ENCODE assay signal across 14 cellular contexts in genomic region chr11:76161261-76161961, GRCh38. TPM values are rescaled to one million over a fixed set of nuclear protein-coding genes. Genes with fewer than 3 reads are reported as not detected.
DNase-seq lines count a peak whose midpoint lies in the region; ATAC-seq, FAIRE-seq and TF ChIP-seq lines count a peak whose summit lies in the region.
"Had no signal": no experiment of that assay in that cellular context is flagged by ENCODE, and none has a peak within 500 bp of the region (broad histone marks: within the 10 kb centered on the region; RNA-seq: fewer than 3 reads in every experiment).

No MANE protein-coding gene starts in this region.

- H3K27me3 Mint-ChIP-seq in CD14-positive monocyte (ENCODE audit: low read depth in 3 of 3), result peaks cover 0 to 2% (median 1%) of the 10 kb centered on the region in 3 donors
- no peaks in the 10 kb centered on the region for H3K27me3 Mint-ChIP-seq in chondrocyte (ENCODE audit: low read depth)
- no peaks in the 10 kb centered on the region for H3K27me3 Mint-ChIP-seq in naive thymus-derived CD4-positive, alpha-beta T cell

- no peaks in the 10 kb centered on the region for H3K27me3 ChIP-seq in naive thymus-derived CD4-positive, alpha-beta T cell (ENCODE audit: control insufficient read depth in 2 of 2, insufficient read depth in 2 of 2, low read length in 2 of 2)

- POLR2A ChIA-PET in naive thymus-derived CD4-positive, alpha-beta T cell (lab: Charles Lee), result no interaction called here

- no peak overlapping the region for H3K27ac Mint-ChIP-seq in CD14-positive monocyte
- no peak overlapping the region for H3K27ac Mint-ChIP-seq in chondrocyte (ENCODE audit: unreplicated experiment)
- H3K27ac Mint-ChIP-seq in naive thymus-derived CD4-positive, alpha-beta T cell, result no peak overlapping the region
- H3K27ac Mint-ChIP-seq: CD8-positive, alpha-beta T cell; T-helper 2 cell treated with Interferon-gamma antibody and Interleukin-4, amounts not matched to agents 5 μg/mL and 100 μg/mL, for 36 hours had no signal

- no peak for FAIRE-seq in HTR-8/SVneo (lab: Jason Lieb, UNC)

- H3K9me3 ChIP-seq in naive thymus-derived CD4-positive, alpha-beta T cell (ENCODE audit: control insufficient read depth in 2 of 3, low read length in 3 of 3), result no peaks in the 10 kb centered on the region
- H3K9me3 ChIP-seq: stomach had no signal

- intact Hi-C loops in CD14-positive monocyte (cut with micrococcal nuclease), result no loop called here
- intact Hi-C loops in naive thymus-derived CD4-positive, alpha-beta T cell (cut with micrococcal nuclease), result no loop called here

- H3K9me3 Mint-ChIP-seq in CD14-positive monocyte (peaks cover 0 to 1% (median 0%) of the 10 kb centered on the region in 7 donors), chondrocyte (ENCODE audit: low read depth) (no peaks in the 10 kb centered on the region)
- H3K9me3 Mint-ChIP-seq in naive thymus-derived CD4-positive, alpha-beta T cell, result no peaks in the 10 kb centered on the region
- H3K9me3 Mint-ChIP-seq: CD8-positive, alpha-beta T cell; T-helper 2 cell treated with Interferon-gamma antibody and Interleukin-4, amounts not matched to agents 5 μg/mL and 100 μg/mL, for 36 hours had no signal

- H3K36me3 ChIP-seq in naive thymus-derived CD4-positive, alpha-beta T cell (ENCODE audit: control insufficient read depth in 2 of 3, insufficient read depth in 3 of 3, low read length in 3 of 3), result no peaks in the 10 kb centered on the region
- H3K36me3 ChIP-seq: stomach had no signal

- no peak overlapping the region for H3K4me3 ChIP-seq in naive thymus-derived CD4-positive, alpha-beta T cell (ENCODE audit: low read length)

- CTCF ChIA-PET in naive thymus-derived CD4-positive, alpha-beta T cell (lab: Charles Lee), result no interaction called here

- H3K4me3 Mint-ChIP-seq in CD14-positive monocyte (no peak overlapping the region), chondrocyte (ENCODE audit: unreplicated experiment) (peak overlapping the region; percentile 6)
- H3K4me3 Mint-ChIP-seq in naive thymus-derived CD4-positive, alpha-beta T cell, result no peak overlapping the region
- H3K4me3 Mint-ChIP-seq: CD8-positive, alpha-beta T cell; T-helper 2 cell treated with Interferon-gamma antibody and Interleukin-4, amounts not matched to agents 5 μg/mL and 100 μg/mL, for 36 hours had no signal

- H3K4me1 Mint-ChIP-seq in CD14-positive monocyte, result no peaks in the 10 kb centered on the region
- peaks cover 22% of the 10 kb centered on the region for H3K4me1 Mint-ChIP-seq in chondrocyte (ENCODE audit: low read depth)
- no peaks in the 10 kb centered on the region for H3K4me1 Mint-ChIP-seq in naive thymus-derived CD4-positive, alpha-beta T cell

- H3K4me1 ChIP-seq in naive thymus-derived CD4-positive, alpha-beta T cell (ENCODE audit: control insufficient read depth in 2 of 2, insufficient read depth in 2 of 2, low read length in 2 of 2), result no peaks in the 10 kb centered on the region
- H3K4me1 ChIP-seq: foreskin keratinocyte had no signal

- DNase-seq in CD14-positive monocyte (ENCODE audit: low spot score) (peak; percentile 17), NCI-H1092 treated with DMSO at 0.1 percent for 48 hours (lab: John Stamatoyannopoulos, UW) (peak; percentile 58), chondrocyte (ENCODE audit: low spot score) (peak; percentile 56), HTR-8/SVneo (ENCODE audit: insufficient read length, low spot score) (no peak), NCI-H146 treated with DMSO at 0.1 percent for 48 hours (lab: John Stamatoyannopoulos, UW; ENCODE audit: unreplicated experiment) (no peak), SW480 (ENCODE audit: low spot score) (no peak)
- no peak for DNase-seq in naive thymus-derived CD4-positive, alpha-beta T cell
- DNase-seq: CD8-positive, alpha-beta T cell; foreskin keratinocyte; KG1; NK-92 treated with Interleukin-12 subunit alpha and Interleukin-12 subunit beta, amount 100 ng/mL, for 24 hours; stomach had no signal

- no peak overlapping the region for H3K27ac ChIP-seq in naive thymus-derived CD4-positive, alpha-beta T cell (ENCODE audit: low read depth, low read length)
- H3K27ac ChIP-seq: foreskin keratinocyte, stomach had no signal

- peak; percentile 55 for ATAC-seq in naive thymus-derived CD4-positive, alpha-beta T cell
- ATAC-seq in GM19463 (IDR thresholded peaks at IDR 0.05; ENCODE audit: unreplicated experiment), result no peak
- ATAC-seq: CD8-positive, alpha-beta T cell; foreskin keratinocyte had no signal

- TF ChIP-seq CTCF in CD14-positive monocyte (IDR thresholded peaks at IDR 0.05) (no peak), chondrocyte (IDR thresholded peaks at IDR 0.05) (no peak)

- H3K36me3 Mint-ChIP-seq in CD14-positive monocyte (no peaks in the 10 kb centered on the region), chondrocyte (ENCODE audit: low read depth) (no peaks in the 10 kb centered on the region)
- H3K36me3 Mint-ChIP-seq in naive thymus-derived CD4-positive, alpha-beta T cell, result no peaks in the 10 kb centered on the region
- H3K36me3 Mint-ChIP-seq: CD8-positive, alpha-beta T cell had no signal

RNA-seq across cellular contexts. Expression of gene WNT11, which starts 44.9 kb away (rescaled TPM):
- under 1 TPM; 0.09 to 0.24 TPM for polyA plus RNA-seq in CD14-positive monocyte
- 20.7 to 69.4 TPM (median 24.5 TPM) in 3 replicates for total RNA-seq in chondrocyte
- total RNA-seq in naive thymus-derived CD4-positive, alpha-beta T cell, result under 1 TPM in 2 of 5 experiments, not detected in 3; 0.27 to 0.45 TPM
- under 1 TPM in 1 of 2 donors, not detected in 1; 0.16 TPM for polyA plus RNA-seq in naive thymus-derived CD4-positive, alpha-beta T cell

Comparison
In these comparisons a context has a peak if more than half of its experiments do, and no peak if none do; other contexts are left out.
1. DNase-seq: peak in CD14-positive monocyte (single experiment), NCI-H1092 treated with DMSO at 0.1 percent for 48 hours (single experiment) and chondrocyte (single experiment); none in naive thymus-derived CD4-positive, alpha-beta T cell (0 of 9), HTR-8/SVneo (single experiment), NCI-H146 treated with DMSO at 0.1 percent for 48 hours (single experiment) and SW480 (single experiment).
2. RNA of gene WNT11, which starts 44.9 kb away (total RNA-seq): 20.7 to 69.4 TPM in chondrocyte; 0.27 to 0.45 TPM in naive thymus-derived CD4-positive, alpha-beta T cell; every median in the first group is over 10 times any median in the second.